In genomic region chr15:51866751-51867150, GRCh38 we compare ENCODE assay signal across 23 cellular contexts. TPM values are rescaled to one million over a fixed set of nuclear protein-coding genes. Genes with fewer than 3 reads are reported as not detected.
DNase-seq lines count a peak whose midpoint lies in the region; ATAC-seq and TF ChIP-seq lines count a peak whose summit lies in the region.
"Had no signal": no experiment of that assay in that cellular context is flagged by ENCODE, and none has a peak within 500 bp of the region (broad histone marks: within the 10 kb centered on the region; RNA-seq: fewer than 3 reads in every experiment).

No MANE protein-coding gene starts in this region.

- H3K4me1 Mint-ChIP-seq in T-helper 1 cell treated with Interleukin-12 subunit alpha and Interleukin-12 subunit beta and Interleukin-4 antibody, amounts not matched to agents 30 μg/mL and 1 μg/mL, for 36 hours (ENCODE audit: low read depth): peaks cover 27% of the 10 kb centered on the region
- H3K4me1 Mint-ChIP-seq in mesothelial cell of epicardium: peaks cover 8% of the 10 kb centered on the region
- H3K4me1 Mint-ChIP-seq: nephron progenitor cell had no signal

- TF ChIP-seq CTCF in HCT116 (IDR thresholded peaks at IDR 0.05 in 2 of 3, conservative IDR thresholded peaks at IDR 0.05 in 1 of 3; ENCODE audit: borderline replicate concordance in 1 of 3, insufficient read depth in 1 of 3, low read depth in 2 of 3, low read length in 2 of 3) (no peak), mammary epithelial cell (conservative IDR thresholded peaks at IDR 0.05 in 1 of 2, IDR thresholded peaks at IDR 0.05 in 1 of 2; ENCODE audit: extremely low read depth in 1 of 2, insufficient read depth in 1 of 2, low read depth in 1 of 2, low read length in 2 of 2) (no peak), mesothelial cell of epicardium (IDR thresholded peaks at IDR 0.05; ENCODE audit: unreplicated experiment) (no peak), A673 (conservative IDR thresholded peaks at IDR 0.05; ENCODE audit: low read depth, low read length) (no peak)

- dilution Hi-C loops in mammary epithelial cell (cut with HindIII; ENCODE audit: low sequenced_read_pairs): no loop called here

- H4K20me1 ChIP-seq in HCT116 (ENCODE audit: insufficient read depth): no peaks in the 10 kb centered on the region
- no peaks in the 10 kb centered on the region for H4K20me1 ChIP-seq in mammary epithelial cell (ENCODE audit: insufficient read depth, low read length)

- POLR2A ChIA-PET in HCT116 (lab: Charles Lee): no interaction called here
- POLR2A ChIA-PET in A673 (lab: Charles Lee; ENCODE audit: low non-redundant PET): no interaction called here

- H3K27me3 ChIP-seq in HCT116 (ENCODE audit: insufficient read depth, low read length) (no peaks in the 10 kb centered on the region), mammary epithelial cell (ENCODE audit: insufficient read depth, low read length) (no peaks in the 10 kb centered on the region), A673 (replicated peaks; ENCODE audit: insufficient read depth, low read depth, low read length, poor library complexity) (no peaks in the 10 kb centered on the region)
- H3K27me3 ChIP-seq: BE2C, testis had no signal

- 100% methylated on average over 1 of the region's 1 CpG for WGBS in mammary epithelial cell (ENCODE audit: low coverage, missing lambda C conversion rate)

- BruUV-seq in HCT116 (replicated peaks; lab: Mats Ljungman, UMichigan) (no TSS peak), mammary epithelial cell (replicated peaks; lab: Mats Ljungman, UMichigan) (no TSS peak), A673 (replicated peaks; lab: Mats Ljungman, UMichigan) (no TSS peak)

- H3K27ac ChIP-seq in HCT116 (ENCODE audit: low read depth, low read length) (peak overlapping the region; percentile 91; the same call in 1 of the 2 replicates), mammary epithelial cell (ENCODE audit: insufficient read depth, low read depth, low read length) (peak overlapping the region; percentile 1), A673 (ENCODE audit: low read depth, low read length, poor library complexity, severe bottlenecking) (no peak overlapping the region)
- H3K27ac ChIP-seq: 22Rv1, psoas muscle, testis had no signal

- H3K4me2 ChIP-seq in HCT116 (ENCODE audit: low read length) (peak overlapping the region; percentile 69), mammary epithelial cell (ENCODE audit: insufficient read depth, low read depth, low read length) (no peak overlapping the region)

- RAD21 ChIA-PET in HCT116 (lab: Charles Lee; ENCODE audit: low non-redundant PET in 1 of 2, low total read pairs in 2 of 2, uncharacterized antibody in 2 of 2, unreplicated experiment in 2 of 2): no interaction called here

- H2AFZ ChIP-seq in HCT116 (ENCODE audit: low read depth, low read length, poor library complexity, severe bottlenecking) (no peak overlapping the region), mammary epithelial cell (ENCODE audit: low read depth, low read length) (no peak overlapping the region)

- in situ Hi-C loops in mammary epithelial cell (cut with MboI; ENCODE audit: low sequenced_read_pairs in 2 of 2): no loop called here

- TF ChIP-seq POLR2A in HCT116 (IDR thresholded peaks at IDR 0.05; ENCODE audit: borderline replicate concordance, extremely low read depth, insufficient read depth, insufficient read length): no peak

- intact Hi-C loops in HCT116 (cut with micrococcal nuclease) (no loop called here), mammary epithelial cell (cut with micrococcal nuclease) (no loop called here), A673 (cut with micrococcal nuclease; ENCODE audit: unreplicated experiment) (no loop called here)

- no peaks in the 10 kb centered on the region for H3K9me3 Mint-ChIP-seq in T-helper 1 cell treated with Interleukin-12 subunit alpha and Interleukin-12 subunit beta and Interleukin-4 antibody, amounts not matched to agents 30 μg/mL and 1 μg/mL, for 36 hours
- H3K9me3 Mint-ChIP-seq in mesothelial cell of epicardium: no peaks in the 10 kb centered on the region
- H3K9me3 Mint-ChIP-seq: activated T-cell treated with anti-CD3 and anti-CD28 coated beads, Interleukin-2, amount 50 U/mL, for 4 hours; nephron progenitor cell had no signal

- H3K36me3 ChIP-seq in HCT116 (ENCODE audit: control insufficient read depth in 1 of 2, insufficient read depth in 2 of 2, low read length in 2 of 2) (peaks cover 0 to 28% of the 10 kb centered on the region in 2 experiments; a peak in 2 of 4 replicates), mammary epithelial cell (ENCODE audit: insufficient read depth, low read length) (peaks cover 33% of the 10 kb centered on the region), A673 (ENCODE audit: insufficient read depth, low read length, poor library complexity, severe bottlenecking) (peaks cover 24% of the 10 kb centered on the region)

- H3K27ac Mint-ChIP-seq in T-helper 1 cell treated with Interleukin-12 subunit alpha and Interleukin-12 subunit beta and Interleukin-4 antibody, amounts not matched to agents 30 μg/mL and 1 μg/mL, for 36 hours: peak overlapping the region; percentile 56
- peak overlapping the region; percentile 39 for H3K27ac Mint-ChIP-seq in mesothelial cell of epicardium
- H3K27ac Mint-ChIP-seq: nephron progenitor cell had no signal

- ATAC-seq in HCT116 (no peak), GM19397 (IDR thresholded peaks at IDR 0.05; ENCODE audit: unreplicated experiment) (no peak), GM18868 (IDR thresholded peaks at IDR 0.05; ENCODE audit: unreplicated experiment) (no peak)
- ATAC-seq: activated T-cell treated with anti-CD3 and anti-CD28 coated beads, Interleukin-2, amount 50 U/mL, for 4 hours; psoas muscle had no signal

- peaks cover 73% of the 10 kb centered on the region for H3K79me2 ChIP-seq in HCT116 (ENCODE audit: insufficient read depth, low read length)
- peaks cover 85% of the 10 kb centered on the region for H3K79me2 ChIP-seq in mammary epithelial cell (ENCODE audit: insufficient read depth, low read length)

- no peaks in the 10 kb centered on the region for H3K9me2 ChIP-seq in HCT116 (ENCODE audit: insufficient read depth)

- no peaks in the 10 kb centered on the region for H3K27me3 Mint-ChIP-seq in T-helper 1 cell treated with Interleukin-12 subunit alpha and Interleukin-12 subunit beta and Interleukin-4 antibody, amounts not matched to agents 30 μg/mL and 1 μg/mL, for 36 hours (ENCODE audit: low read depth)
- no peaks in the 10 kb centered on the region for H3K27me3 Mint-ChIP-seq in mesothelial cell of epicardium (ENCODE audit: low read depth)

- peaks cover 50% of the 10 kb centered on the region for H3K36me3 Mint-ChIP-seq in T-helper 1 cell treated with Interleukin-12 subunit alpha and Interleukin-12 subunit beta and Interleukin-4 antibody, amounts not matched to agents 30 μg/mL and 1 μg/mL, for 36 hours (ENCODE audit: low read depth)
- peaks cover 41% of the 10 kb centered on the region for H3K36me3 Mint-ChIP-seq in mesothelial cell of epicardium

- no peak for TF ChIP-seq RAD21 in HCT116 (IDR thresholded peaks at IDR 0.05; ENCODE audit: low read depth)

- H3K9me3 ChIP-seq in HCT116 (ENCODE audit: control insufficient read depth in 1 of 2, insufficient read depth in 1 of 2, low read depth in 1 of 2, low read length in 2 of 2) (no peaks in the 10 kb centered on the region), mammary epithelial cell (replicated peaks; ENCODE audit: insufficient read depth, low read length) (no peaks in the 10 kb centered on the region), A673 (ENCODE audit: low read depth, low read length, poor library complexity, severe bottlenecking) (peaks cover 6% of the 10 kb centered on the region)
- H3K9me3 ChIP-seq: BE2C, psoas muscle, testis had no signal

- CTCF ChIA-PET in HCT116 (lab: Charles Lee): interaction anchor here (0.6 kb wide), 1 partner anchor 22 kb away, joined by 4 read pairs; no protein-coding TSS in a partner anchor
- CTCF ChIA-PET in mammary epithelial cell (lab: Charles Lee; ENCODE audit: low non-redundant PET): no interaction called here
- CTCF ChIA-PET in A673 (lab: Charles Lee): no interaction called here

- H3K4me3 Mint-ChIP-seq in T-helper 1 cell treated with Interleukin-12 subunit alpha and Interleukin-12 subunit beta and Interleukin-4 antibody, amounts not matched to agents 30 μg/mL and 1 μg/mL, for 36 hours: no peak overlapping the region
- H3K4me3 Mint-ChIP-seq in mesothelial cell of epicardium: no peak overlapping the region
- H3K4me3 Mint-ChIP-seq: activated T-cell treated with anti-CD3 and anti-CD28 coated beads, Interleukin-2, amount 50 U/mL, for 4 hours; nephron progenitor cell had no signal

- H3K4me3 ChIP-seq in HCT116 (replicated peaks in 1 of 2; ENCODE audit: low read depth in 1 of 2, low read length in 2 of 2): no peak overlapping the region
- no peak overlapping the region for H3K4me3 ChIP-seq in mammary epithelial cell (replicated peaks in 1 of 3; ENCODE audit: insufficient read depth in 1 of 3, low read depth in 2 of 3, low read length in 3 of 3)
- H3K4me3 ChIP-seq in A673 (ENCODE audit: low read depth, low read length, poor library complexity, severe bottlenecking): no peak overlapping the region
- H3K4me3 ChIP-seq: lung, psoas muscle, testis had no signal

- DNase-seq in T-helper 1 cell: no peak
- no peak for DNase-seq in HCT116 (ENCODE audit: low read depth, low spot score)
- no peak for DNase-seq in mammary epithelial cell
- DNase-seq in mesothelial cell of epicardium (ENCODE audit: low spot score in 2 of 2, unreplicated experiment in 2 of 2): no peak
- no peak for DNase-seq in A673 (ENCODE audit: low spot score)
- DNase-seq: activated CD4-positive, alpha-beta T cell treated with anti-CD3 and anti-CD28 coated beads, Interleukin-2, amount 50 U/mL, for 48 hours; activated T-cell treated with anti-CD3 and anti-CD28 coated beads, Interleukin-2, amount 50 U/mL, for 4 hours; BE2C; caudate nucleus; DMS53; effector CD4-positive, alpha-beta T cell; head of caudate nucleus; NCI-H187; NCI-H446 treated with DMSO at 0.1 percent for 48 hours; nephron progenitor cell; NK-92 treated with Interleukin-12 subunit alpha and Interleukin-12 subunit beta, amount 100 ng/mL, for 24 hours; psoas muscle; testis had no signal

- H3K9ac ChIP-seq in HCT116 (ENCODE audit: low read length) (no peak overlapping the region), mammary epithelial cell (ENCODE audit: insufficient read depth, low read length) (no peak overlapping the region)

- H3K4me1 ChIP-seq in HCT116 (ENCODE audit: control insufficient read depth in 1 of 2, insufficient read depth in 2 of 2, low read length in 2 of 2) (peaks cover 77 to 87% of the 10 kb centered on the region in 2 experiments), mammary epithelial cell (ENCODE audit: insufficient read depth, low read length) (peaks cover 55% of the 10 kb centered on the region), A673 (ENCODE audit: insufficient read depth, low read length, poor library complexity, severe bottlenecking) (peaks cover 26% of the 10 kb centered on the region)
- H3K4me1 ChIP-seq: BE2C, psoas muscle, testis had no signal

TF ChIP-seq in HCT116, 20 proteins besides CTCF, POLR2A, EP300 and RAD21 (continues in another document):
- TF ChIP-seq EZH2 (IDR thresholded peaks at IDR 0.05): no peak

RNA-seq across cellular contexts. Expression of gene TMOD3, which starts 37.3 kb away (rescaled TPM):
- 78.8 TPM for total RNA-seq in HCT116 (2021; ENCODE audit: unreplicated experiment)
- 14.4 and 16.8 TPM in 2 replicates for polyA plus RNA-seq in HCT116 (2012)
- 100 to 1,000 TPM in 1 of 2 donors, 10 to 100 TPM in 1; 50.3 to 124 TPM for total RNA-seq in mammary epithelial cell
- polyA plus RNA-seq in mammary epithelial cell: 22.2 TPM
- polyA minus RNA-seq in mammary epithelial cell: 58.6 TPM
- 25.7 to 28.3 TPM (median 27.2 TPM) in 3 replicates for total RNA-seq in mesothelial cell of epicardium
- total RNA-seq in A673 (2021): 66.6 and 70.2 TPM in 2 replicates
